Comparison of ENCODE assay signal across 27 cellular contexts in genomic region chr15:27235161-27235560, GRCh38.
"Had no signal": no experiment of that assay in that cellular context is flagged by ENCODE, and none has a peak within 500 bp of the region (broad histone marks: within the 10 kb centered on the region; RNA-seq: fewer than 3 reads in every experiment).

No MANE protein-coding gene starts in this region.

- H3K36me3 Mint-ChIP-seq: mesothelial cell of epicardium; naive B cell; natural killer cell; neural progenitor cell; stimulated activated memory B cell treated with anti-CD40 and anti-IgM and Interleukin-4, amounts not matched to agents 10 μg/mL and 1 μg/mL and 100 μg/mL, for 72 hours had no signal

- DNase-seq: hypothalamus; islet precursor cell; left ventricle myocardium inferior; mesendoderm; naive B cell; natural killer cell; nephron progenitor cell; occipital lobe; right lobe of liver; stimulated activated CD4-positive, alpha-beta T cell treated with anti-CD3 and anti-CD28 coated beads, Interleukin-1b, Interleukin-23, amount 100 ng/mL, for 48 hours; stimulated activated CD4-positive, alpha-beta T cell treated with anti-CD3 and anti-CD28 coated beads, Interleukin-2, amount 100 ng/mL, for 48 hours; stimulated activated CD4-positive, alpha-beta T cell treated with anti-CD3 and anti-CD28 coated beads, Interleukin-4, amount 100 ng/mL, for 4 hours; stimulated activated CD8-positive, alpha-beta memory T cell treated with anti-CD3 and anti-CD28 coated beads, Interleukin-4, amount 100 ng/mL, for 48 hours; stimulated activated naive CD4-positive, alpha-beta T cell treated with Interleukin-2 at 50 U/mL for 16 hours; stimulated activated naive CD8-positive, alpha-beta T cell treated with anti-CD3 and anti-CD28 coated beads, Interleukin-15, amount 100 ng/mL, for 72 hours; substantia nigra; upper lobe of right lung had no signal

- H3K27me3 Mint-ChIP-seq: naive B cell; stimulated activated memory B cell treated with anti-CD40 and anti-IgM and Interleukin-4, amounts not matched to agents 10 μg/mL and 1 μg/mL and 100 μg/mL, for 72 hours; stimulated activated naive CD8-positive, alpha-beta T cell treated with anti-CD3 and anti-CD28 coated beads, Interleukin-15, amount 100 ng/mL, for 72 hours had no signal

- H3K27ac ChIP-seq: left ventricle myocardium inferior, neural progenitor cell, neutrophil, parathyroid adenoma, right atrium auricular region, right lobe of liver, tibial nerve, upper lobe of right lung had no signal

- H3K79me2 ChIP-seq: parathyroid adenoma had no signal

- H3K9me3 ChIP-seq: left ventricle myocardium inferior, neutrophil, right atrium auricular region, right lobe of liver, upper lobe of right lung had no signal

- H3K4me1 Mint-ChIP-seq: naive B cell; natural killer cell; stimulated activated memory B cell treated with anti-CD40 and anti-IgM and Interleukin-4, amounts not matched to agents 10 μg/mL and 1 μg/mL and 100 μg/mL, for 72 hours; stimulated activated naive CD8-positive, alpha-beta T cell treated with anti-CD3 and anti-CD28 coated beads, Interleukin-15, amount 100 ng/mL, for 72 hours had no signal

- FAIRE-seq: urothelium cell line had no signal

- H2AFZ ChIP-seq: neural progenitor cell, parathyroid adenoma had no signal

- H3K36me3 ChIP-seq: left ventricle myocardium inferior, neural progenitor cell, neutrophil, right atrium auricular region, right lobe of liver, tibial nerve, upper lobe of right lung had no signal

- H3K27me3 ChIP-seq: neural progenitor cell, neutrophil, right atrium auricular region, right lobe of liver, tibial nerve, upper lobe of right lung had no signal

- H3K9ac ChIP-seq: neural progenitor cell, parathyroid adenoma had no signal

- H3K4me2 ChIP-seq: neural progenitor cell, smooth muscle cell had no signal

- H3K27ac Mint-ChIP-seq: naive B cell; natural killer cell; nephron progenitor cell; neural progenitor cell; stimulated activated memory B cell treated with anti-CD40 and anti-IgM and Interleukin-4, amounts not matched to agents 10 μg/mL and 1 μg/mL and 100 μg/mL, for 72 hours had no signal

- H3K4me1 ChIP-seq: left ventricle myocardium inferior, neural progenitor cell, parathyroid adenoma, right atrium auricular region, right lobe of liver, upper lobe of right lung had no signal

- H3K9me3 Mint-ChIP-seq: mesothelial cell of epicardium, nephron progenitor cell, neural progenitor cell had no signal

- H3K4me3 Mint-ChIP-seq: mesothelial cell of epicardium; natural killer cell; nephron progenitor cell; neural progenitor cell; stimulated activated memory B cell treated with anti-CD40 and anti-IgM and Interleukin-4, amounts not matched to agents 10 μg/mL and 1 μg/mL and 100 μg/mL, for 72 hours; stimulated activated naive CD8-positive, alpha-beta T cell treated with anti-CD3 and anti-CD28 coated beads, Interleukin-15, amount 100 ng/mL, for 72 hours had no signal

- H3K4me3 ChIP-seq: left ventricle myocardium inferior, lung, neural progenitor cell, right atrium auricular region, right lobe of liver, smooth muscle cell, tibial nerve, upper lobe of right lung had no signal
